Comparison of ENCODE assay signal across 8 cellular contexts in genomic region chr12:63594828-63595227, GRCh38.
DNase-seq lines count a peak whose midpoint lies in the region; ATAC-seq, FAIRE-seq and TF ChIP-seq lines count a peak whose summit lies in the region.
"Not testable (repeated sequence)": the region's sequence is repeated elsewhere in the genome, so short reads cannot be mapped to it uniquely, and the experiment has no call there.

No MANE protein-coding gene starts in this region.

- DNase-seq in DMS53 (lab: John Stamatoyannopoulos, UW) (peak; percentile 37), H4 (ENCODE audit: low spot score) (peak; percentile 19), M059J (ENCODE audit: low read depth) (peak; percentile 26), bronchial epithelial cell (ENCODE audit: low read depth) (peak; percentile 70), fibroblast of pulmonary artery (ENCODE audit: low read depth) (peak; percentile 1), iris pigment epithelial cell (ENCODE audit: low read depth) (peak; percentile 24), renal cortical epithelial cell (ENCODE audit: low read depth) (peak; percentile 22)
- DNase-seq in RWPE2 (ENCODE audit: low spot score): not testable (repeated sequence)

- not testable (repeated sequence) for TF ChIP-seq CTCF in RWPE2 (IDR thresholded peaks at IDR 0.05; ENCODE audit: poor library complexity, severe bottlenecking); bronchial epithelial cell (IDR thresholded peaks at IDR 0.05; ENCODE audit: insufficient read depth, low read length, severe bottlenecking); fibroblast of pulmonary artery (IDR thresholded peaks at IDR 0.05; ENCODE audit: low read length, missing control alignments)

- H3K27ac ChIP-seq in RWPE2 (ENCODE audit: poor library complexity, severe bottlenecking): not testable (repeated sequence)

- H3K4me1 ChIP-seq in RWPE2 (ENCODE audit: insufficient read depth, poor library complexity, severe bottlenecking): not testable (repeated sequence)

- not testable (repeated sequence) for H3K4me3 ChIP-seq in RWPE2 (ENCODE audit: severe bottlenecking); bronchial epithelial cell (ENCODE audit: low read depth, low read length); fibroblast of pulmonary artery (replicated peaks; ENCODE audit: low read depth, low read length)

- not testable (repeated sequence) for H3K36me3 ChIP-seq in RWPE2 (ENCODE audit: low read depth); bronchial epithelial cell (ENCODE audit: control insufficient read depth, insufficient read depth, low read length)

- ATAC-seq in RWPE2 (ENCODE audit: low read depth): peak; percentile 86

- FAIRE-seq in bronchial epithelial cell (lab: Jason Lieb, UNC): not testable (repeated sequence)

- not testable (repeated sequence) for H3K9me3 ChIP-seq in RWPE2 (ENCODE audit: severe bottlenecking)

- not testable (repeated sequence) for H3K27me3 ChIP-seq in RWPE2 (ENCODE audit: insufficient read depth, poor library complexity, severe bottlenecking); bronchial epithelial cell (ENCODE audit: control insufficient read depth, insufficient read depth, low read length)
